Comparison of ENCODE assay signal across 8 cellular contexts in genomic region chr3:184540777-184541681, GRCh38. TPM values are rescaled to one million over a fixed set of nuclear protein-coding genes. Genes with fewer than 3 reads are reported as not detected.
A peak's percentile ranks its signal among the peaks of the same experiment; 100 is the strongest.
DNase-seq lines count a peak whose midpoint lies in the region; ATAC-seq and TF ChIP-seq lines count a peak whose summit lies in the region.

No MANE protein-coding gene starts in this region.

- no peak overlapping the region for H3K4me2 ChIP-seq in mammary epithelial cell (ENCODE audit: insufficient read depth, low read depth, low read length)

- H3K4me1 Mint-ChIP-seq in WTC11 = peaks cover 39% of the 10 kb centered on the region

- POLR2A ChIA-PET in WTC11 (lab: Charles Lee) = interaction anchor here (1.1 to 1.3 kb wide), 3 partner anchors 15 to 173 kb away, joined by 3 to 4 read pairs (median 4); no protein-coding TSS in a partner anchor

- H3K27me3 Mint-ChIP-seq in WTC11 (ENCODE audit: low read depth) = peaks cover 4% of the 10 kb centered on the region

- H3K4me3 ChIP-seq in mammary epithelial cell (replicated peaks in 1 of 3; ENCODE audit: insufficient read depth in 1 of 3, low read depth in 2 of 3, low read length in 3 of 3) (no peak overlapping the region), lower leg skin (ENCODE audit: low read depth, poor library complexity, severe bottlenecking) (no peak overlapping the region)

- H3K36me3 Mint-ChIP-seq in WTC11 = no peaks in the 10 kb centered on the region

- WGBS in mammary epithelial cell (ENCODE audit: low coverage, missing lambda C conversion rate) = 37% methylated on average over 14 of the region's 14 CpGs
- 43 to 44% methylated on average over 14 of the region's 14 CpGs for WGBS in lower leg skin, 2 donors

- TF ChIP-seq CTCF in GM12874 (IDR thresholded peaks at IDR 0.05; ENCODE audit: insufficient read depth, low read depth, low read length) (peak; percentile 85), WTC11 (IDR thresholded peaks at IDR 0.05) (peak; percentile 87), mammary epithelial cell (conservative IDR thresholded peaks at IDR 0.05 in 1 of 2, IDR thresholded peaks at IDR 0.05 in 1 of 2; ENCODE audit: extremely low read depth in 1 of 2, insufficient read depth in 1 of 2, low read depth in 1 of 2, low read length in 2 of 2) (peak; percentile 87 to 97), lower leg skin (IDR thresholded peaks at IDR 0.05) (peak in 1 of 3 donors; percentile 54)

- dilution Hi-C loops in mammary epithelial cell (cut with HindIII; ENCODE audit: low sequenced_read_pairs) = loop anchor here (5.0 kb wide), 3 partner anchors 74 to 174 kb away; no protein-coding TSS in a partner anchor

- no peak overlapping the region for H3K9ac ChIP-seq in mammary epithelial cell (ENCODE audit: insufficient read depth, low read length)

- CTCF ChIA-PET in WTC11 (lab: Charles Lee) (interaction anchor here (0.5 to 8.3 kb wide), 34 partner anchors 9 to 611 kb away, joined by 3 to 183 read pairs (median 6); partner anchors contain the start of genes CHRD, CLCN2 and POLR2H), mammary epithelial cell (lab: Charles Lee; ENCODE audit: low non-redundant PET) (interaction anchor here (0.7 kb wide), 1 partner anchor 170 kb away, joined by 3 read pairs; no protein-coding TSS in a partner anchor)

- no peak overlapping the region for H2AFZ ChIP-seq in mammary epithelial cell (ENCODE audit: low read depth, low read length)

- H3K27me3 ChIP-seq in mammary epithelial cell (ENCODE audit: insufficient read depth, low read length) = no peaks in the 10 kb centered on the region

- no peaks in the 10 kb centered on the region for H3K9me3 ChIP-seq in mammary epithelial cell (replicated peaks; ENCODE audit: insufficient read depth, low read length)

- no TSS peak for BruUV-seq in mammary epithelial cell (replicated peaks; lab: Mats Ljungman, UMichigan)

- H3K79me2 ChIP-seq in mammary epithelial cell (ENCODE audit: insufficient read depth, low read length) = no peaks in the 10 kb centered on the region

- in situ Hi-C loops in mammary epithelial cell (cut with MboI; ENCODE audit: low sequenced_read_pairs in 2 of 2) = loop anchor here (5.0 kb wide), 1 partner anchor 169 kb away; no protein-coding TSS in a partner anchor

- H3K27ac Mint-ChIP-seq in WTC11 = 0 out of 2 replicates have a peak overlapping the region, but pooled peaks have one; percentile 48

- intact Hi-C loops in mammary epithelial cell (cut with micrococcal nuclease) (loop anchor here (1.0 to 5.0 kb wide), 4 partner anchors 28 to 254 kb away; no protein-coding TSS in a partner anchor), lower leg skin (cut with DNase I; ENCODE audit: low total_unique reads) (loop anchor here (5.0 kb wide), 2 partner anchors 69 to 124 kb away; no protein-coding TSS in a partner anchor)

- ATAC-seq in WTC11 (peak; percentile 74), GM21825 (IDR thresholded peaks at IDR 0.05; ENCODE audit: unreplicated experiment) (no peak)

- H3K4me1 ChIP-seq in mammary epithelial cell (ENCODE audit: insufficient read depth, low read length) = peaks cover 2% of the 10 kb centered on the region

- TF ChIP-seq POLR2A in lower leg skin (IDR thresholded peaks at IDR 0.05) = no peak

- H3K4me3 Mint-ChIP-seq in WTC11 = no peak overlapping the region

- no peak overlapping the region for H3K27ac ChIP-seq in mammary epithelial cell (ENCODE audit: insufficient read depth, low read depth, low read length)

- DNase-seq in NCI-H2029 treated with DMSO at 0.1 percent for 48 hours (lab: John Stamatoyannopoulos, UW) (peak; percentile 45), WTC11 (ENCODE audit: low spot score) (peak; percentile 95), mammary epithelial cell (peak; percentile 69), lower leg skin (ENCODE audit: low spot score in 2 of 2) (peak; percentile 71 to 95), HCEC 1CT (no peak)
- DNase-seq in stimulated activated CD8-positive, alpha-beta memory T cell treated with anti-CD3 and anti-CD28 coated beads, Interleukin-2, amount 100 ng/mL, for 48 hours (ENCODE audit: low read depth in 2 of 2) = peak; percentile 57 to 68

- H4K20me1 ChIP-seq in mammary epithelial cell (ENCODE audit: insufficient read depth, low read length) = no peaks in the 10 kb centered on the region

- H3K9me3 Mint-ChIP-seq in WTC11 = no peaks in the 10 kb centered on the region

- no peaks in the 10 kb centered on the region for H3K36me3 ChIP-seq in mammary epithelial cell (ENCODE audit: insufficient read depth, low read length)

TF ChIP-seq in WTC11, 78 proteins besides CTCF, POLR2A, EP300 and RAD21:
- TF ChIP-seq ARID4B (CRISPR knock-in tag; IDR thresholded peaks at IDR 0.05; ENCODE audit: borderline replicate concordance) = no peak
- peak; percentile 49; the same call in 1 of the 2 replicates for TF ChIP-seq ZNF263 (CRISPR knock-in tag; IDR thresholded peaks at IDR 0.05; ENCODE audit: low read depth)
- TF ChIP-seq ZNF512 (CRISPR knock-in tag; IDR thresholded peaks at IDR 0.05; ENCODE audit: borderline replicate concordance) = peak; percentile 90; the same call in 1 of the 2 replicates
- 0 out of 2 replicates have a peak, but pooled peaks have one; percentile 33 for TF ChIP-seq ETV6 (CRISPR knock-in tag; IDR thresholded peaks at IDR 0.05)
- peak; percentile 37; the same call in 1 of the 2 replicates for TF ChIP-seq MAX (CRISPR knock-in tag; IDR thresholded peaks at IDR 0.05)
- peak; percentile 53; the same call in 1 of the 2 replicates for TF ChIP-seq TEAD1 (CRISPR knock-in tag; IDR thresholded peaks at IDR 0.05)
- TF ChIP-seq JUN (CRISPR knock-in tag; IDR thresholded peaks at IDR 0.05) = no peak
TF ChIP-seq in WTC11: peak in this region for 5.

RNA-seq across cellular contexts. Expression of gene EPHB3, which starts 20.6 kb away (rescaled TPM):
- 5.3 to 11.4 TPM (median 6.3 TPM) in 3 replicates for total RNA-seq in WTC11 (2021)
- total RNA-seq in mammary epithelial cell = 10 to 100 TPM; 17.6 to 45.2 TPM
- polyA plus RNA-seq in mammary epithelial cell = 8.2 TPM
- 16.6 TPM for polyA minus RNA-seq in mammary epithelial cell
- 100 to 1,000 TPM in 3 of 4 donors, 10 to 100 TPM in 1; 99.4 to 120 (median 109) TPM for total RNA-seq in lower leg skin
